In genomic region chr1:228390649-228391048, GRCh38 we compare ENCODE assay signal across 28 cellular contexts. TPM values are rescaled to one million over a fixed set of nuclear protein-coding genes. Genes with fewer than 3 reads are reported as not detected.
"Had no signal": no experiment of that assay in that cellular context is flagged by ENCODE, and none has a peak within 500 bp of the region (broad histone marks: within the 10 kb centered on the region; RNA-seq: fewer than 3 reads in every experiment).

No MANE protein-coding gene starts in this region.

- H3K27ac ChIP-seq: breast epithelium, SK-N-MC, VCaP had no signal

- FAIRE-seq: TTC549 had no signal

- H3K4me3 Mint-ChIP-seq: activated CD4-positive, alpha-beta memory T cell treated with anti-CD3 and anti-CD28 coated beads for 36 hours; activated CD4-positive, alpha-beta T cell treated with anti-CD3 and anti-CD28 coated beads, Interleukin-2, amount 10 ng/mL, durations not matched to agents 7 days and 5 days; activated naive CD4-positive, alpha-beta T cell treated with anti-CD3 and anti-CD28 coated beads, Interleukin-2, amount 50 U/mL, for 24 hours; T-cell had no signal

- H3K27me3 Mint-ChIP-seq: activated CD4-positive, alpha-beta memory T cell treated with anti-CD3 and anti-CD28 coated beads for 36 hours; activated naive CD4-positive, alpha-beta T cell treated with anti-CD3 and anti-CD28 coated beads, Interleukin-2, amount 50 U/mL, for 24 hours; T-cell had no signal

- H3K9me3 Mint-ChIP-seq: activated CD4-positive, alpha-beta memory T cell treated with anti-CD3 and anti-CD28 coated beads for 36 hours; activated CD4-positive, alpha-beta T cell treated with anti-CD3 and anti-CD28 coated beads, Interleukin-2, amount 10 ng/mL, durations not matched to agents 7 days and 5 days; activated naive CD4-positive, alpha-beta T cell treated with anti-CD3 and anti-CD28 coated beads, Interleukin-2, amount 50 U/mL, for 24 hours; T-cell had no signal

- H3K9me3 ChIP-seq: breast epithelium had no signal

- H3K4me1 ChIP-seq: breast epithelium had no signal

- DNase-seq: activated CD4-positive, alpha-beta memory T cell treated with anti-CD3 and anti-CD28 coated beads for 36 hours; activated CD4-positive, alpha-beta T cell treated with anti-CD3 and anti-CD28 coated beads, Interleukin-2, amount 10 ng/mL, durations not matched to agents 7 days and 5 days; activated CD4-positive, CD25-positive, alpha-beta regulatory T cell; activated CD8-positive, alpha-beta memory T cell treated with anti-CD3 and anti-CD28 coated beads, Interleukin-2, amount 50 U/mL, for 48 hours; activated effector memory CD4-positive, alpha-beta T cell treated with Interleukin-2 at 50 U/mL for 16 hours; activated naive CD4-positive, alpha-beta T cell; aorta; central memory CD4-positive, alpha-beta T cell; KG1; NCI-H1092; NCI-H1417; NCI-H1930; NCI-H2171 treated with DMSO at 0.1 percent for 48 hours; NCI-H226; NCI-H526; NCI-H774; T-cell; T-helper 2 cell; T1000 had no signal

- H3K27me3 ChIP-seq: breast epithelium had no signal

- H3K36me3 ChIP-seq: breast epithelium had no signal

- H3K4me1 Mint-ChIP-seq: activated CD4-positive, alpha-beta T cell treated with anti-CD3 and anti-CD28 coated beads, Interleukin-2, amount 10 ng/mL, durations not matched to agents 7 days and 5 days; activated naive CD4-positive, alpha-beta T cell treated with anti-CD3 and anti-CD28 coated beads, Interleukin-2, amount 50 U/mL, for 24 hours; T-cell had no signal

- H3K4me3 ChIP-seq: breast epithelium, SK-N-MC had no signal

- H3K27ac Mint-ChIP-seq: activated CD4-positive, alpha-beta memory T cell treated with anti-CD3 and anti-CD28 coated beads for 36 hours; activated CD4-positive, alpha-beta T cell treated with anti-CD3 and anti-CD28 coated beads, Interleukin-2, amount 10 ng/mL, durations not matched to agents 7 days and 5 days; activated naive CD4-positive, alpha-beta T cell treated with anti-CD3 and anti-CD28 coated beads, Interleukin-2, amount 50 U/mL, for 24 hours; T-cell had no signal

RNA-seq across cellular contexts. Expression of gene TRIM17, which starts 26.0 kb away (rescaled TPM):
- total RNA-seq: LHCN-M2, M059J, NCI-H460, RPMI7951 had no signal
- polyA plus RNA-seq: aorta had no signal
